In genomic region chr4:83276299-83277040, GRCh38 we compare ENCODE assay signal across 9 cellular contexts. TPM values are rescaled to one million over a fixed set of nuclear protein-coding genes. Genes with fewer than 3 reads are reported as not detected.
DNase-seq lines count a peak whose midpoint lies in the region; ATAC-seq and TF ChIP-seq lines count a peak whose summit lies in the region.
"Had no signal": no experiment of that assay in that cellular context is flagged by ENCODE, and none has a peak within 500 bp of the region (broad histone marks: within the 10 kb centered on the region; RNA-seq: fewer than 3 reads in every experiment).

No MANE protein-coding gene starts in this region.

- TF ChIP-seq CTCF in adrenal gland (IDR thresholded peaks at IDR 0.05): no peak

- H3K27me3 ChIP-seq in Karpas-422 (ENCODE audit: low read length) (no peaks in the 10 kb centered on the region), adrenal gland (no peaks in the 10 kb centered on the region)

- H3K4me1 ChIP-seq in Karpas-422 (ENCODE audit: low read length) (peaks cover 12% of the 10 kb centered on the region), adrenal gland (replicated peaks in 1 of 2) (peaks cover 0 to 6% of the 10 kb centered on the region in 2 donors)

- H3K4me2 ChIP-seq in Karpas-422 (ENCODE audit: low read depth, low read length, poor library complexity, severe bottlenecking): no peak overlapping the region

- H3K4me3 ChIP-seq in Karpas-422 (ENCODE audit: low read length) (no peak overlapping the region), adrenal gland (no peak overlapping the region)

- H3K79me2 ChIP-seq in Karpas-422 (ENCODE audit: low read length): no peaks in the 10 kb centered on the region

- no peaks in the 10 kb centered on the region for H3K36me3 ChIP-seq in Karpas-422 (ENCODE audit: insufficient read depth, low read length)
- peaks cover 0 to 22% of the 10 kb centered on the region in 2 donors for H3K36me3 ChIP-seq in adrenal gland (replicated peaks in 1 of 2)

- H3K4me3 Mint-ChIP-seq in activated T-helper 17 cell treated with anti-CD3 and anti-CD28 coated beads, Interleukin-2, amount 50 U/mL, for 72 hours: peak overlapping the region; percentile 30

- H3K9me3 ChIP-seq in Karpas-422 (ENCODE audit: low read length) (no peaks in the 10 kb centered on the region), adrenal gland (replicated peaks in 1 of 3) (no peaks in the 10 kb centered on the region)

- intact Hi-C loops in adrenal gland (cut with DNase I): no loop called here

- H3K27ac ChIP-seq in Karpas-422 (ENCODE audit: low read length) (no peak overlapping the region), adrenal gland (no peak overlapping the region)
- H3K27ac ChIP-seq: RWPE1 had no signal

- H3K27me3 Mint-ChIP-seq in activated T-helper 17 cell treated with anti-CD3 and anti-CD28 coated beads, Interleukin-2, amount 50 U/mL, for 72 hours: no peaks in the 10 kb centered on the region

- DNase-seq in Karpas-422 (no peak), adrenal gland (no peak), iPS-NIHi7 (ENCODE audit: extremely low spot score) (no peak)
- no peak for DNase-seq in activated CD4-positive, alpha-beta T cell treated with anti-CD3 and anti-CD28 coated beads, Interleukin-2, amount 50 U/mL, for 48 hours

- peaks cover 18% of the 10 kb centered on the region for H3K4me1 Mint-ChIP-seq in activated T-helper 17 cell treated with anti-CD3 and anti-CD28 coated beads, Interleukin-2, amount 50 U/mL, for 72 hours

- peaks cover 55% of the 10 kb centered on the region for H3K36me3 Mint-ChIP-seq in activated T-helper 17 cell treated with anti-CD3 and anti-CD28 coated beads, Interleukin-2, amount 50 U/mL, for 72 hours (ENCODE audit: low read depth)

- no peaks in the 10 kb centered on the region for H3K9me3 Mint-ChIP-seq in activated T-helper 17 cell treated with anti-CD3 and anti-CD28 coated beads, Interleukin-2, amount 50 U/mL, for 72 hours

- H2AFZ ChIP-seq in Karpas-422 (ENCODE audit: low read length): no peak overlapping the region

- H4K20me1 ChIP-seq in Karpas-422 (ENCODE audit: insufficient read depth, low read depth, low read length): no peaks in the 10 kb centered on the region

- 81 to 88% (median 85%) methylated on average over 3 of the region's 3 CpGs for WGBS in adrenal gland, 4 donors

- no peak overlapping the region for H3K9ac ChIP-seq in Karpas-422 (ENCODE audit: low read length)

- H3K27ac Mint-ChIP-seq in activated T-helper 17 cell treated with anti-CD3 and anti-CD28 coated beads, Interleukin-2, amount 50 U/mL, for 72 hours: no peak overlapping the region

- no peak for TF ChIP-seq POLR2A in adrenal gland (IDR thresholded peaks at IDR 0.05)

- peak; percentile 71 for ATAC-seq in GM18517 (IDR thresholded peaks at IDR 0.05; ENCODE audit: unreplicated experiment)
- ATAC-seq in GM21381 (IDR thresholded peaks at IDR 0.05; ENCODE audit: unreplicated experiment): peak; percentile 63
- ATAC-seq in HG03139 (IDR thresholded peaks at IDR 0.05; ENCODE audit: unreplicated experiment): peak; percentile 53
- peak; percentile 83 for ATAC-seq in activated T-helper 17 cell treated with anti-CD3 and anti-CD28 coated beads, Interleukin-2, amount 50 U/mL, for 72 hours (replicated peaks)

- H3K9me2 ChIP-seq in Karpas-422 (replicated peaks; ENCODE audit: insufficient read depth, low read length): no peaks in the 10 kb centered on the region

RNA-seq across cellular contexts. Expression of gene COQ2, which starts 8.1 kb away (rescaled TPM):
- total RNA-seq in activated T-helper 17 cell treated with anti-CD3 and anti-CD28 coated beads, Interleukin-2, amount 50 U/mL, for 72 hours: 10 to 100 TPM in 1 of 2 donors, 1 to 10 TPM in 1; 7.5 to 12.7 TPM
- 1.2 and 3.6 TPM in 2 replicates for total RNA-seq in Karpas-422 (2014; rRNA removed; shearing (Covaris generic); ENCODE audit: low replicate concordance)
- total RNA-seq in adrenal gland: 10 to 100 TPM; 25.3 to 73.9 (median 33.7) TPM
- polyA plus RNA-seq in adrenal gland: 10 to 100 TPM; 10.5 to 35.0 (median 19.4) TPM

RNA-seq across cellular contexts. Expression of gene HPSE, which starts 58.2 kb away (rescaled TPM):
- 10 to 100 TPM; 12.3 to 13.7 TPM for total RNA-seq in activated T-helper 17 cell treated with anti-CD3 and anti-CD28 coated beads, Interleukin-2, amount 50 U/mL, for 72 hours
- 0.11 and 0.15 TPM in 2 replicates for total RNA-seq in Karpas-422 (2014; rRNA removed; shearing (Covaris generic); ENCODE audit: low replicate concordance)
- total RNA-seq in adrenal gland: 10 to 100 TPM in 1 of 8 donors, 1 to 10 TPM in 7; 2.1 to 12.3 (median 7.3) TPM
- polyA plus RNA-seq in adrenal gland: 1 to 10 TPM in 2 of 3 donors, under 1 TPM in 1; 0.64 to 2.6 (median 2.0) TPM
